In the genomic region with DNA sequence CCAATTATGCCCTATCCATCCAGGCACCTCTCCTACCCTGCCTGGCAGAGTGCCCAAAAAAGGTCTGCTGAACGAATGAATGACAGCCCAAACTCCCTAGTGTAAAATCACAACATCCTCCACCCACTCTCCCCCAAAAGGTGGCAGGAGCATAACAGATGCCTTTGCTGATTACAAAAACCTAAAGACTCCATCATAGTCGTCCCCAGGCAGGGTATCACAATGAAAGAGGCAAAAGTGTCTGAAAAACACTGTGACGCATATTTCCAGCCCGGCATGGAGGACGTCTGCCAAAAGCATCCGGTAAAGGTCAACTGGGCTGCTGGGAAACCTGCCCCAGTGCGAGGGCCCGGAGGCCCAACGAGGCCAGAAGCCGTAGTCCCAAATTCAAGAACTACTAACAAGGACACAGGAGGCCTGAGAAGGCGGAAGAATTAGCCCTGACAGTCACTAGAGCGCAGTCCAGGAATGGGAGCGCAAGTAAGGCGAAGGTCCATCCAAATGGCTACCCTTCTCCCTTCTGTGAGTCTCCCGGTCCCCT, we compare ENCODE assay signal across 8 cellular contexts. TPM values are rescaled to one million over a fixed set of nuclear protein-coding genes. Genes with fewer than 3 reads are reported as not detected.
DNase-seq lines count a peak whose midpoint lies in the region; ATAC-seq and TF ChIP-seq lines count a peak whose summit lies in the region.

No MANE protein-coding gene starts in this region.

- H3K27ac ChIP-seq in WERI-Rb-1 (peak overlapping the region; percentile 55), mesendoderm (ENCODE audit: low read depth, low read length) (no peak overlapping the region), stomach smooth muscle (ENCODE audit: low read length) (peak overlapping the region; percentile 84)

- H3K4me3 ChIP-seq in WERI-Rb-1 (ENCODE audit: low read depth, low read length) (peak overlapping the region; percentile 100), mesendoderm (ENCODE audit: low read length) (peak overlapping the region; percentile 91), stomach smooth muscle (ENCODE audit: low read length in 2 of 2) (peak overlapping the region; percentile 100)

- DNase-seq in ELR (ENCODE audit: low read depth): peak; percentile 58
- DNase-seq in WERI-Rb-1: no peak
- DNase-seq in dermis blood vessel endothelial cell: peak; percentile 77
- DNase-seq in mesendoderm: no peak
- no peak for DNase-seq in SK-N-DZ (ENCODE audit: low spot score)

- H2AK5ac ChIP-seq in mesendoderm (ENCODE audit: low read length): no peak overlapping the region

- peak; percentile 21 for ATAC-seq in HG03159 (IDR thresholded peaks at IDR 0.05; ENCODE audit: unreplicated experiment)
- ATAC-seq in HG02763 (IDR thresholded peaks at IDR 0.05; ENCODE audit: unreplicated experiment): no peak

- H3K4ac ChIP-seq in mesendoderm (ENCODE audit: low read depth, low read length): no peak overlapping the region

- H3K9ac ChIP-seq in mesendoderm (ENCODE audit: low read length): peak overlapping the region; percentile 95
- H3K9ac ChIP-seq in stomach smooth muscle (ENCODE audit: low read length in 2 of 2): peak overlapping the region; percentile 99

- no peak overlapping the region for H4K5ac ChIP-seq in mesendoderm (ENCODE audit: low read length)

- no peak overlapping the region for H3K18ac ChIP-seq in mesendoderm (ENCODE audit: low read length)

- H4K8ac ChIP-seq in mesendoderm (ENCODE audit: low read depth, low read length): no peak overlapping the region

- no peak overlapping the region for H2BK5ac ChIP-seq in mesendoderm (ENCODE audit: low read length)

- H3K23ac ChIP-seq in mesendoderm (ENCODE audit: low read length): peak overlapping the region; percentile 66

- peaks cover 20% of the 10 kb centered on the region for H3K79me1 ChIP-seq in mesendoderm (ENCODE audit: low read length)

- H3K56ac ChIP-seq in mesendoderm (ENCODE audit: low read length): peak overlapping the region; percentile 94

- peaks cover 22% of the 10 kb centered on the region for H3K79me2 ChIP-seq in mesendoderm (ENCODE audit: control insufficient read depth, insufficient read depth, low read length)

- no peak overlapping the region for H2BK15ac ChIP-seq in mesendoderm (replicated peaks; ENCODE audit: low read depth)

- H3K4me1 ChIP-seq in mesendoderm (ENCODE audit: control insufficient read depth, low read depth, low read length) (peaks cover 1% of the 10 kb centered on the region), stomach smooth muscle (ENCODE audit: control insufficient read depth, insufficient read depth, low read length) (peaks cover 14% of the 10 kb centered on the region)

- H3K4me2 ChIP-seq in mesendoderm (ENCODE audit: low read length): peak overlapping the region; percentile 60

- no peaks in the 10 kb centered on the region for H3K27me3 ChIP-seq in WERI-Rb-1 (ENCODE audit: insufficient read depth, low read depth, severe bottlenecking)
- H3K27me3 ChIP-seq in mesendoderm (ENCODE audit: insufficient read depth, low read length, poor library complexity): no peaks in the 10 kb centered on the region
- no peaks in the 10 kb centered on the region for H3K27me3 ChIP-seq in stomach smooth muscle (ENCODE audit: control insufficient read depth in 1 of 2, insufficient read depth in 2 of 2, low read length in 2 of 2)

- H3K9me3 ChIP-seq in WERI-Rb-1 (ENCODE audit: severe bottlenecking): no peaks in the 10 kb centered on the region
- no peaks in the 10 kb centered on the region for H3K9me3 ChIP-seq in stomach smooth muscle (ENCODE audit: control insufficient read depth in 2 of 2, low read length in 2 of 2)

- no CpG with 5 or more reads among the region's 15 CpGs for WGBS in mesendoderm (ENCODE audit: extremely low coverage, insufficient coverage, low lambda C conversion rate)

- TF ChIP-seq CTCF in WERI-Rb-1 (IDR thresholded peaks at IDR 0.05; ENCODE audit: low read depth, low read length): 0 out of 2 replicates have a peak, but pooled peaks have one; percentile 0

- H2BK120ac ChIP-seq in mesendoderm (ENCODE audit: low read depth, low read length): no peak overlapping the region

- H3K36me3 ChIP-seq in WERI-Rb-1 (peaks cover 24% of the 10 kb centered on the region), mesendoderm (ENCODE audit: control insufficient read depth, insufficient read depth, low read length) (peaks cover 4% of the 10 kb centered on the region), stomach smooth muscle (ENCODE audit: control insufficient read depth in 2 of 2, insufficient read depth in 2 of 2, low read length in 2 of 2) (peaks cover 9 to 13% of the 10 kb centered on the region in 2 donors)

RNA-seq across cellular contexts. Expression of a gene that starts 0.6 kb away (rescaled TPM):
- 49.2 and 71.1 TPM in 2 replicates for total RNA-seq in dermis blood vessel endothelial cell
- polyA plus RNA-seq in mesendoderm (2013, experiment 1 of 2): 21.5 TPM
- 21.9 TPM for polyA plus RNA-seq in mesendoderm (2013, experiment 2 of 2)
- 25.5 and 31.6 TPM in 2 replicates for polyA plus RNA-seq in SK-N-DZ (2014; cell fraction: cytosol; rRNA removed)
- polyA plus RNA-seq in SK-N-DZ (2014; cell fraction: nucleus; rRNA removed): 12.2 and 15.4 TPM in 2 replicates

Comparison
In these comparisons a context has a peak if more than half of its experiments do, and no peak if none do; other contexts are left out.
1. DNase-seq: peak in ELR (single experiment) and dermis blood vessel endothelial cell (single experiment); none in WERI-Rb-1 (single experiment), mesendoderm (single experiment) and SK-N-DZ (single experiment).
2. Peak in every context shown above with its lines, with median percentiles within 50 percentile points of each other: H3K4me3 ChIP-seq.